ENCODE assay signal across 1 cellular context in the genomic region with DNA sequence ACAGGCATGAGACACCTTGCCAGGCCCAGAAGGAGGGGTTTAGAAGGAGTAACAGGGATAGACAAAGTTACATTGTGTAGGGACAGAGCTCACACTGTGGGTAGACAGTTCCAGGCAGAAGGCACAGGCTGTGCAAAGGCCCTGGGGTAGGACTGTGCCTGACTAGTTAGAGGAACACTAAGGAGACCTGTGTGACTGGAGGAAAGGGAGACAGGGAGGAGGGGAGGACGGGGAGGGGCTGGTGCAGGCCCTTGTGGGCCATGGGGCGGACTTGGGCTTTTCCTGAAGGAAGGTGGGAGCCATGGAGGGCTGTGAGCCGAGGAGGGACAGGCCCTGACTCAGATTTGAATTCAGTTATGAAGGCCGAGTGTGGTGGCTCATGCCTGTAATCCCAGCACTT.
TF ChIP-seq lines count a peak whose summit lies in the region.

No MANE protein-coding gene starts in this region.

TF ChIP-seq in K562, 482 proteins besides CTCF, POLR2A, EP300 and RAD21:
- TF ChIP-seq NCOA2 (IDR thresholded peaks at IDR 0.05; ENCODE audit: partially characterized antibody in 2 of 2) (no peak), RBM25 (IDR thresholded peaks at IDR 0.05; ENCODE audit: low read depth, low read length, severe bottlenecking) (peak; percentile 58), CBX1 (IDR thresholded peaks at IDR 0.05; ENCODE audit: low read depth) (0 out of 2 replicates have a peak, but pooled peaks have one; percentile 45), ZNF140 (CRISPR knock-in tag; IDR thresholded peaks at IDR 0.05) (no peak), BCOR (IDR thresholded peaks at IDR 0.05) (peak; percentile 92), HDAC2 (IDR thresholded peaks at IDR 0.05) (0 out of 2 replicates have a peak, but pooled peaks have one; percentile 30), ZNF780A (CRISPR knock-in tag; IDR thresholded peaks at IDR 0.05) (no peak), KDM1A (IDR thresholded peaks at IDR 0.05) (peak; percentile 74 to 76), ADNP (tag; IDR thresholded peaks at IDR 0.05) (peak; percentile 62; the same call in 1 of the 2 replicates), RBBP5 (IDR thresholded peaks at IDR 0.05; ENCODE audit: borderline replicate concordance, insufficient read depth, low read length, poor library complexity, severe bottlenecking) (no peak), SMARCA5 (IDR thresholded peaks at IDR 0.05) (peak; percentile 89), JUN (IDR thresholded peaks at IDR 0.05; ENCODE audit: borderline replicate concordance, low read depth, low read length) (no peak), JUN (CRISPR knock-in tag; IDR thresholded peaks at IDR 0.05; ENCODE audit: borderline replicate concordance) (no peak)
- TF ChIP-seq, protein P1, sequence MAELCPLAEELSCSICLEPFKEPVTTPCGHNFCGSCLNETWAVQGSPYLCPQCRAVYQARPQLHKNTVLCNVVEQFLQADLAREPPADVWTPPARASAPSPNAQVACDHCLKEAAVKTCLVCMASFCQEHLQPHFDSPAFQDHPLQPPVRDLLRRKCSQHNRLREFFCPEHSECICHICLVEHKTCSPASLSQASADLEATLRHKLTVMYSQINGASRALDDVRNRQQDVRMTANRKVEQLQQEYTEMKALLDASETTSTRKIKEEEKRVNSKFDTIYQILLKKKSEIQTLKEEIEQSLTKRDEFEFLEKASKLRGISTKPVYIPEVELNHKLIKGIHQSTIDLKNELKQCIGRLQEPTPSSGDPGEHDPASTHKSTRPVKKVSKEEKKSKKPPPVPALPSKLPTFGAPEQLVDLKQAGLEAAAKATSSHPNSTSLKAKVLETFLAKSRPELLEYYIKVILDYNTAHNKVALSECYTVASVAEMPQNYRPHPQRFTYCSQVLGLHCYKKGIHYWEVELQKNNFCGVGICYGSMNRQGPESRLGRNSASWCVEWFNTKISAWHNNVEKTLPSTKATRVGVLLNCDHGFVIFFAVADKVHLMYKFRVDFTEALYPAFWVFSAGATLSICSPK (IDR thresholded peaks at IDR 0.05; ENCODE audit: borderline replicate concordance), result no peak
- TF ChIP-seq, protein P2, sequence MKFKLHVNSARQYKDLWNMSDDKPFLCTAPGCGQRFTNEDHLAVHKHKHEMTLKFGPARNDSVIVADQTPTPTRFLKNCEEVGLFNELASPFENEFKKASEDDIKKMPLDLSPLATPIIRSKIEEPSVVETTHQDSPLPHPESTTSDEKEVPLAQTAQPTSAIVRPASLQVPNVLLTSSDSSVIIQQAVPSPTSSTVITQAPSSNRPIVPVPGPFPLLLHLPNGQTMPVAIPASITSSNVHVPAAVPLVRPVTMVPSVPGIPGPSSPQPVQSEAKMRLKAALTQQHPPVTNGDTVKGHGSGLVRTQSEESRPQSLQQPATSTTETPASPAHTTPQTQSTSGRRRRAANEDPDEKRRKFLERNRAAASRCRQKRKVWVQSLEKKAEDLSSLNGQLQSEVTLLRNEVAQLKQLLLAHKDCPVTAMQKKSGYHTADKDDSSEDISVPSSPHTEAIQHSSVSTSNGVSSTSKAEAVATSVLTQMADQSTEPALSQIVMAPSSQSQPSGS (CRISPR knock-in tag; IDR thresholded peaks at IDR 0.05), result no peak
